1 cellular context compared by ENCODE assay signal in genomic region chr20:3887870-3888614, GRCh38.
TF ChIP-seq lines count a peak whose summit lies in the region.

No MANE protein-coding gene starts in this region.

TF ChIP-seq in H1, 55 proteins besides CTCF, POLR2A, EP300 and RAD21 (continued from another document):
- no peak for TF ChIP-seq CBX5 (IDR thresholded peaks at IDR 0.05; ENCODE audit: low read depth, low read length)
- TF ChIP-seq, protein P1, sequence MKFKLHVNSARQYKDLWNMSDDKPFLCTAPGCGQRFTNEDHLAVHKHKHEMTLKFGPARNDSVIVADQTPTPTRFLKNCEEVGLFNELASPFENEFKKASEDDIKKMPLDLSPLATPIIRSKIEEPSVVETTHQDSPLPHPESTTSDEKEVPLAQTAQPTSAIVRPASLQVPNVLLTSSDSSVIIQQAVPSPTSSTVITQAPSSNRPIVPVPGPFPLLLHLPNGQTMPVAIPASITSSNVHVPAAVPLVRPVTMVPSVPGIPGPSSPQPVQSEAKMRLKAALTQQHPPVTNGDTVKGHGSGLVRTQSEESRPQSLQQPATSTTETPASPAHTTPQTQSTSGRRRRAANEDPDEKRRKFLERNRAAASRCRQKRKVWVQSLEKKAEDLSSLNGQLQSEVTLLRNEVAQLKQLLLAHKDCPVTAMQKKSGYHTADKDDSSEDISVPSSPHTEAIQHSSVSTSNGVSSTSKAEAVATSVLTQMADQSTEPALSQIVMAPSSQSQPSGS (IDR thresholded peaks at IDR 0.05; ENCODE audit: low read length), result no peak
- no peak for TF ChIP-seq ZNF274 (IDR thresholded peaks at IDR 0.05; ENCODE audit: borderline replicate concordance, extremely low read depth, low read length)
- no peak for TF ChIP-seq RNF2 (IDR thresholded peaks at IDR 0.05; ENCODE audit: borderline replicate concordance, low read depth, low read length, missing control alignments, poor library complexity, severe bottlenecking)
- no peak for TF ChIP-seq ATF3 (IDR thresholded peaks at IDR 0.05; ENCODE audit: insufficient read depth, low read depth, low read length)
- TF ChIP-seq CHD2 (IDR thresholded peaks at IDR 0.05; ENCODE audit: low read length), result no peak
